In genomic region chr15:52225230-52225629, GRCh38 we compare ENCODE assay signal across 27 cellular contexts.
"Had no signal": no experiment of that assay in that cellular context is flagged by ENCODE, and none has a peak within 500 bp of the region (broad histone marks: within the 10 kb centered on the region; RNA-seq: fewer than 3 reads in every experiment).

No MANE protein-coding gene starts in this region.

- FAIRE-seq: astrocyte, endothelial cell of umbilical vein, islet of Langerhans had no signal

- DNase-seq: activated CD4-positive, alpha-beta T cell treated with anti-CD3 and anti-CD28 coated beads for 36 hours; activated CD4-positive, alpha-beta T cell treated with anti-CD3 and anti-CD28 coated beads, Interleukin-2, amount 50 U/mL, for 4 hours; activated CD8-positive, alpha-beta memory T cell treated with anti-CD3 and anti-CD28 coated beads for 24 hours; activated CD8-positive, alpha-beta memory T cell treated with anti-CD3 and anti-CD28 coated beads, Interleukin-2, amount 50 U/mL, for 4 hours; activated naive CD4-positive, alpha-beta T cell; activated naive CD8-positive, alpha-beta T cell treated with anti-CD3 and anti-CD28 coated beads for 36 hours; activated T-cell treated with anti-CD3 and anti-CD28 coated beads, Interleukin-2, amount 50 U/mL, for 24 hours; central memory CD4-positive, alpha-beta T cell; effector memory CD4-positive, alpha-beta T cell; gastrocnemius medialis; head of caudate nucleus; hypothalamus; left ventricle myocardium superior; mammary epithelial cell; midbrain; stimulated activated CD4-positive, alpha-beta T cell treated with anti-CD3 and anti-CD28 coated beads, Interleukin-4, amount 100 ng/mL, for 24 hours; stimulated activated naive CD8-positive, alpha-beta T cell treated with anti-CD3 and anti-CD28 coated beads, Interleukin-15, Interleukin-2, amounts not matched to agents 100 U/mL and 50 U/mL, for 24 hours; upper lobe of left lung had no signal

- H3K36me3 Mint-ChIP-seq: activated naive CD8-positive, alpha-beta T cell treated with anti-CD3 and anti-CD28 coated beads for 36 hours; natural killer cell treated with Interleukin-12 subunit alpha and Interleukin-12 subunit beta and Interleukin-15 and Interleukin-18, amount 100 ng/mL, for 72 hours had no signal

- H3K4me3 ChIP-seq: gastrocnemius medialis, prostate gland, right atrium auricular region, upper lobe of left lung had no signal

- H3K27ac ChIP-seq: gastrocnemius medialis, prostate gland, right atrium auricular region, upper lobe of left lung had no signal

- H3K27ac Mint-ChIP-seq: activated CD4-positive, alpha-beta T cell treated with anti-CD3 and anti-CD28 coated beads for 36 hours; activated naive CD8-positive, alpha-beta T cell treated with anti-CD3 and anti-CD28 coated beads for 36 hours; activated T-cell treated with anti-CD3 and anti-CD28 coated beads, Interleukin-2, amount 50 U/mL, for 24 hours; activated T-helper 2 cell treated with anti-CD3 and anti-CD28 coated beads, Interferon-gamma antibody, Interleukin-2, Interleukin-4, amounts not matched to agents 10 μg/mL and 5 μg/mL and 100 μg/mL, durations not matched to agents 14 hours and 24 hours and 36 hours; natural killer cell treated with Interleukin-12 subunit alpha and Interleukin-12 subunit beta and Interleukin-15 and Interleukin-18, amount 100 ng/mL, for 72 hours; WTC11 had no signal

- H3K9me3 Mint-ChIP-seq: activated naive CD8-positive, alpha-beta T cell treated with anti-CD3 and anti-CD28 coated beads for 36 hours; activated T-cell treated with anti-CD3 and anti-CD28 coated beads, Interleukin-2, amount 50 U/mL, for 24 hours; activated T-helper 2 cell treated with anti-CD3 and anti-CD28 coated beads, Interferon-gamma antibody, Interleukin-2, Interleukin-4, amounts not matched to agents 10 μg/mL and 5 μg/mL and 100 μg/mL, durations not matched to agents 14 hours and 24 hours and 36 hours; natural killer cell treated with Interleukin-12 subunit alpha and Interleukin-12 subunit beta and Interleukin-15 and Interleukin-18, amount 100 ng/mL, for 72 hours; WTC11 had no signal

- H3K27me3 Mint-ChIP-seq: activated CD4-positive, alpha-beta T cell treated with anti-CD3 and anti-CD28 coated beads for 36 hours; activated naive CD8-positive, alpha-beta T cell treated with anti-CD3 and anti-CD28 coated beads for 36 hours; activated T-cell treated with anti-CD3 and anti-CD28 coated beads, Interleukin-2, amount 50 U/mL, for 24 hours; natural killer cell treated with Interleukin-12 subunit alpha and Interleukin-12 subunit beta and Interleukin-15 and Interleukin-18, amount 100 ng/mL, for 72 hours had no signal

- H3K36me3 ChIP-seq: prostate gland had no signal

- H3K27me3 ChIP-seq: gastrocnemius medialis, right atrium auricular region, upper lobe of left lung had no signal

- H3K4me3 Mint-ChIP-seq: activated CD4-positive, alpha-beta T cell treated with anti-CD3 and anti-CD28 coated beads for 36 hours; activated naive CD8-positive, alpha-beta T cell treated with anti-CD3 and anti-CD28 coated beads for 36 hours; activated T-cell treated with anti-CD3 and anti-CD28 coated beads, Interleukin-2, amount 50 U/mL, for 24 hours; natural killer cell treated with Interleukin-12 subunit alpha and Interleukin-12 subunit beta and Interleukin-15 and Interleukin-18, amount 100 ng/mL, for 72 hours; WTC11 had no signal

- H3K4me1 ChIP-seq: gastrocnemius medialis, prostate gland, right atrium auricular region, upper lobe of left lung had no signal

- H3K9me3 ChIP-seq: gastrocnemius medialis, prostate gland, right atrium auricular region, upper lobe of left lung had no signal

- ATAC-seq: activated CD4-positive, alpha-beta T cell treated with anti-CD3 and anti-CD28 coated beads for 36 hours; esophagus mucosa; gastrocnemius medialis; left ventricle myocardium superior; natural killer cell treated with Interleukin-12 subunit alpha and Interleukin-12 subunit beta and Interleukin-15 and Interleukin-18, amount 100 ng/mL, for 72 hours; stimulated activated naive CD8-positive, alpha-beta T cell treated with anti-CD3 and anti-CD28 coated beads, Interleukin-15, Interleukin-2, amounts not matched to agents 100 U/mL and 50 U/mL, for 24 hours; WTC11 had no signal

- H3K4me1 Mint-ChIP-seq: WTC11 had no signal
